10 cellular contexts compared by ENCODE assay signal in genomic region chr7:100157069-100157333, GRCh38. TPM values are rescaled to one million over a fixed set of nuclear protein-coding genes. Genes with fewer than 3 reads are reported as not detected.
A peak's percentile ranks its signal among the peaks of the same experiment; 100 is the strongest.
DNase-seq lines count a peak whose midpoint lies in the region; ATAC-seq and TF ChIP-seq lines count a peak whose summit lies in the region.
"Had no signal": no experiment of that assay in that cellular context is flagged by ENCODE, and none has a peak within 500 bp of the region (broad histone marks: within the 10 kb centered on the region; RNA-seq: fewer than 3 reads in every experiment).

No MANE protein-coding gene starts in this region.

- DNase-seq in activated CD4-positive, alpha-beta T cell treated with anti-CD3 and anti-CD28 coated beads, Interleukin-2, amount 10 ng/mL, durations not matched to agents 7 days and 5 days, result no peak
- no peak for DNase-seq in activated CD4-positive, alpha-beta T cell treated with anti-CD3 and anti-CD28 coated beads, Interleukin-2, amount 50 U/mL, for 4 hours
- DNase-seq in activated B cell treated with CpG ODN at 0.5 μM for 24 hours (no peak), fibroblast of villous mesenchyme (ENCODE audit: low read depth) (no peak), ACHN (no peak), NCI-H2227 treated with DMSO at 0.1 percent for 48 hours (lab: John Stamatoyannopoulos, UW) (no peak)
- no peak for DNase-seq in stimulated activated naive CD8-positive, alpha-beta T cell treated with anti-CD3 and anti-CD28 coated beads, Interleukin-15, amount 100 ng/mL, for 72 hours
- DNase-seq: activated CD4-positive, CD25-positive, alpha-beta regulatory T cell; NCI-H1105 had no signal

- no peaks in the 10 kb centered on the region for H3K27me3 Mint-ChIP-seq in activated CD4-positive, alpha-beta T cell treated with anti-CD3 and anti-CD28 coated beads, Interleukin-2, amount 10 ng/mL, durations not matched to agents 7 days and 5 days
- H3K27me3 Mint-ChIP-seq in activated B cell treated with CpG ODN at 0.5 μM for 24 hours, result no peaks in the 10 kb centered on the region
- no peaks in the 10 kb centered on the region for H3K27me3 Mint-ChIP-seq in stimulated activated naive CD8-positive, alpha-beta T cell treated with anti-CD3 and anti-CD28 coated beads, Interleukin-15, amount 100 ng/mL, for 72 hours

- in situ Hi-C loops in ACHN (cut with HindIII; ENCODE audit: low pct_ligation_motif_present, low pct_unique_long_range_greater_than_20kb, low sequenced_read_pairs), result no loop called here

- ATAC-seq in activated B cell treated with CpG ODN at 0.5 μM for 24 hours (ENCODE audit: low read depth) (no peak), HG03469 (IDR thresholded peaks at IDR 0.05; ENCODE audit: unreplicated experiment) (no peak)
- ATAC-seq in stimulated activated naive CD8-positive, alpha-beta T cell treated with anti-CD3 and anti-CD28 coated beads, Interleukin-15, amount 100 ng/mL, for 72 hours, result no peak

- CTCF ChIA-PET in activated CD4-positive, alpha-beta T cell treated with anti-CD3 and anti-CD28 coated beads, Interleukin-2, amount 10 ng/mL, durations not matched to agents 7 days and 5 days (lab: Charles Lee), result interaction anchor here (0.8 to 1.0 kb wide), 3 partner anchors 9 to 33 kb away, joined by 3 read pairs; partner anchors contain the start of gene GAL3ST4
- CTCF ChIA-PET in activated B cell treated with CpG ODN at 0.5 μM for 24 hours (lab: Charles Lee), result interaction anchor here (2.2 kb wide), 1 partner anchor 60 kb away, joined by 5 read pairs; no protein-coding TSS in a partner anchor

- POLR2A ChIA-PET in activated CD4-positive, alpha-beta T cell treated with anti-CD3 and anti-CD28 coated beads, Interleukin-2, amount 10 ng/mL, durations not matched to agents 7 days and 5 days (lab: Charles Lee), result interaction anchor here (1.0 kb wide), 1 partner anchor 10 kb away, joined by 3 read pairs; no protein-coding TSS in a partner anchor
- POLR2A ChIA-PET in activated B cell treated with CpG ODN at 0.5 μM for 24 hours (lab: Charles Lee), result interaction anchor here (0.7 to 4.4 kb wide), 7 partner anchors 8 to 212 kb away, joined by 3 to 57 read pairs (median 7); partner anchors contain the start of genes GAL3ST4, GPC2, LAMTOR4 and STAG3

- intact Hi-C loops in activated B cell treated with CpG ODN at 0.5 μM for 24 hours (cut with micrococcal nuclease), result loop anchor here (5.0 kb wide), 1 partner anchor 430 kb away; the partner anchor contains the start of genes FBXO24 and LRCH4

- H3K4me3 ChIP-seq in fibroblast of villous mesenchyme (ENCODE audit: low read depth, low read length), result peak overlapping the region; percentile 74

- H3K4me3 Mint-ChIP-seq in activated CD4-positive, alpha-beta T cell treated with anti-CD3 and anti-CD28 coated beads, Interleukin-2, amount 10 ng/mL, durations not matched to agents 7 days and 5 days, result peak overlapping the region; percentile 87
- peak overlapping the region; percentile 81 for H3K4me3 Mint-ChIP-seq in activated B cell treated with CpG ODN at 0.5 μM for 24 hours
- peak overlapping the region; percentile 74 to 88 for H3K4me3 Mint-ChIP-seq in stimulated activated naive CD8-positive, alpha-beta T cell treated with anti-CD3 and anti-CD28 coated beads, Interleukin-15, amount 100 ng/mL, for 72 hours

- H3K27ac Mint-ChIP-seq in activated CD4-positive, alpha-beta T cell treated with anti-CD3 and anti-CD28 coated beads, Interleukin-2, amount 10 ng/mL, durations not matched to agents 7 days and 5 days, result peak overlapping the region; percentile 36
- H3K27ac Mint-ChIP-seq in activated B cell treated with CpG ODN at 0.5 μM for 24 hours, result peak overlapping the region; percentile 83
- H3K27ac Mint-ChIP-seq in stimulated activated naive CD8-positive, alpha-beta T cell treated with anti-CD3 and anti-CD28 coated beads, Interleukin-15, amount 100 ng/mL, for 72 hours, result peak overlapping the region; percentile 78 to 96

- H3K4me1 Mint-ChIP-seq in activated CD4-positive, alpha-beta T cell treated with anti-CD3 and anti-CD28 coated beads, Interleukin-2, amount 10 ng/mL, durations not matched to agents 7 days and 5 days, result peaks cover 67% of the 10 kb centered on the region
- H3K4me1 Mint-ChIP-seq in activated B cell treated with CpG ODN at 0.5 μM for 24 hours, result peaks cover 50% of the 10 kb centered on the region
- peaks cover 84% of the 10 kb centered on the region for H3K4me1 Mint-ChIP-seq in stimulated activated naive CD8-positive, alpha-beta T cell treated with anti-CD3 and anti-CD28 coated beads, Interleukin-15, amount 100 ng/mL, for 72 hours

- peaks cover 43% of the 10 kb centered on the region for H3K36me3 Mint-ChIP-seq in activated CD4-positive, alpha-beta T cell treated with anti-CD3 and anti-CD28 coated beads, Interleukin-2, amount 10 ng/mL, durations not matched to agents 7 days and 5 days (ENCODE audit: low read depth)
- peaks cover 46% of the 10 kb centered on the region for H3K36me3 Mint-ChIP-seq in activated B cell treated with CpG ODN at 0.5 μM for 24 hours (ENCODE audit: low read depth)

- TF ChIP-seq CTCF in activated B cell treated with CpG ODN at 0.5 μM for 24 hours (IDR thresholded peaks at IDR 0.05), result no peak
- no peak for TF ChIP-seq CTCF in fibroblast of villous mesenchyme (IDR thresholded peaks at IDR 0.05; ENCODE audit: insufficient read depth, low read depth, low read length)

- no peaks in the 10 kb centered on the region for H3K9me3 Mint-ChIP-seq in activated CD4-positive, alpha-beta T cell treated with anti-CD3 and anti-CD28 coated beads, Interleukin-2, amount 10 ng/mL, durations not matched to agents 7 days and 5 days
- H3K9me3 Mint-ChIP-seq in activated B cell treated with CpG ODN at 0.5 μM for 24 hours, result no peaks in the 10 kb centered on the region
- H3K9me3 Mint-ChIP-seq in stimulated activated naive CD8-positive, alpha-beta T cell treated with anti-CD3 and anti-CD28 coated beads, Interleukin-15, amount 100 ng/mL, for 72 hours, result no peaks in the 10 kb centered on the region

RNA-seq across cellular contexts. Expression of gene TRAPPC14, which starts 1.5 kb away (rescaled TPM):
- 10 to 100 TPM; 54.0 to 54.6 TPM for total RNA-seq in activated CD4-positive, alpha-beta T cell treated with anti-CD3 and anti-CD28 coated beads, Interleukin-2, amount 10 ng/mL, durations not matched to agents 7 days and 5 days
- total RNA-seq in activated B cell treated with CpG ODN at 0.5 μM for 24 hours (55.7 and 65.3 TPM in 2 replicates), fibroblast of villous mesenchyme (11.9 and 14.2 TPM in 2 replicates)

RNA-seq across cellular contexts. Expression of gene LAMTOR4, which starts 8.3 kb away (rescaled TPM):
- 100 to 1,000 TPM; 124 to 172 TPM for total RNA-seq in activated CD4-positive, alpha-beta T cell treated with anti-CD3 and anti-CD28 coated beads, Interleukin-2, amount 10 ng/mL, durations not matched to agents 7 days and 5 days
- 151 and 161 TPM in 2 replicates for total RNA-seq in activated B cell treated with CpG ODN at 0.5 μM for 24 hours
- 65.2 and 81.5 TPM in 2 replicates for total RNA-seq in fibroblast of villous mesenchyme

RNA-seq across cellular contexts. Expression of gene GAL3ST4, which starts 11.4 kb away (rescaled TPM):
- 10 to 100 TPM; 14.2 to 15.6 TPM for total RNA-seq in activated CD4-positive, alpha-beta T cell treated with anti-CD3 and anti-CD28 coated beads, Interleukin-2, amount 10 ng/mL, durations not matched to agents 7 days and 5 days
- total RNA-seq in activated B cell treated with CpG ODN at 0.5 μM for 24 hours (0.10 and 1.2 TPM in 2 replicates), fibroblast of villous mesenchyme (1.9 and 2.2 TPM in 2 replicates)

RNA-seq across cellular contexts. Expression of gene GPC2, which starts 20.2 kb away (rescaled TPM):
- total RNA-seq in activated CD4-positive, alpha-beta T cell treated with anti-CD3 and anti-CD28 coated beads, Interleukin-2, amount 10 ng/mL, durations not matched to agents 7 days and 5 days, result 10 to 100 TPM; 13.9 to 20.9 TPM
- total RNA-seq in activated B cell treated with CpG ODN at 0.5 μM for 24 hours (5.0 and 5.1 TPM in 2 replicates), fibroblast of villous mesenchyme (0.43 and 2.9 TPM in 2 replicates)

RNA-seq across cellular contexts. Expression of gene STAG3, which starts 20.7 kb away (rescaled TPM):
- total RNA-seq in activated CD4-positive, alpha-beta T cell treated with anti-CD3 and anti-CD28 coated beads, Interleukin-2, amount 10 ng/mL, durations not matched to agents 7 days and 5 days, result 10 to 100 TPM; 24.2 to 24.7 TPM
- total RNA-seq in activated B cell treated with CpG ODN at 0.5 μM for 24 hours (41.3 and 42.4 TPM in 2 replicates), fibroblast of villous mesenchyme (under 0.01 and 0.64 TPM in 2 replicates)

Comparison
In these comparisons a context has a peak if more than half of its experiments do, and no peak if none do; other contexts are left out.
1. H3K27ac Mint-ChIP-seq: peak in every context shown above with its lines; median percentile 87 in stimulated activated naive CD8-positive, alpha-beta T cell treated with anti-CD3 and anti-CD28 coated beads, Interleukin-15, amount 100 ng/mL, for 72 hours; 83 in activated B cell treated with CpG ODN at 0.5 μM for 24 hours; 36 in activated CD4-positive, alpha-beta T cell treated with anti-CD3 and anti-CD28 coated beads, Interleukin-2, amount 10 ng/mL, durations not matched to agents 7 days and 5 days.